1 cellular context compared by ENCODE assay signal in the genomic region with DNA sequence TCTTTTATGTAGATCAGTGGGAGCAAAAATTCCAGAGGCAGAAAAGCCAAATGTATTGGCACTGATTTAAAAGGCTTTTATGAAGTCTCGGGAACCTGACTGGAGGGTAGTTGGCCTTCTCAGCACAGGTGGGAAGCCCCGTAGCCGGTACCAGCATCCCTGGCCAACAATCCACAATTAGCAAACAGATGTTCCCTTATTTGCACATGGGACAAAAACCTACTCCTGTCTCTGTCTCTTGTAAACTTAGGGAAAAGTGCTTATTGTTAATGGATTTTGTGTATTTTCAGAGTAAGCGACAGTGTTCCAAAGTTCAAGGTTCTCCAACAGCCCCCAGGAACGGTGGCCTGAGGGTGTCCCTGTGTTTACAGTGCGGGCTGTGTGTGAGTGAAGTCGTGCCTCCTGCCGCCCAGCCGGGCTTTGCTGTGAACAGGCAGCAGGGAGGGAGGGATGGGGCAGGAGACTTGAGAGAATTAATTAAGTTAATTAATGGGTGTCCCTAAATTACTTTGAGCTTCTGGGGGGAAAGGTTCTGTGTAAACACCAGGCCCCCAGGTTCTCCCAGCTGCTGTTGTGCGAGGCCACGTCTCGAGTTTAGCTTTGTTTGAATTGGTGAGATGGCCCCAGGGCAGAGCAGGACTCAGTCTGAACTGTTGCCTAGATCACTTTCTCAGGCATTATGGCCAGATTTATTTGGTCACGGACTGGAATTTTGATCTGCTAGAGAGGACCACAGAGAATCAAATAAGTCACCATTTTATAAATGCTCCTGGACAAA.
TF ChIP-seq lines count a peak whose summit lies in the region.

No MANE protein-coding gene starts in this region.

TF ChIP-seq in HepG2, 621 proteins besides CTCF, POLR2A, EP300 and RAD21 (continued from another document and continues in another):
- TF ChIP-seq, protein P1, sequence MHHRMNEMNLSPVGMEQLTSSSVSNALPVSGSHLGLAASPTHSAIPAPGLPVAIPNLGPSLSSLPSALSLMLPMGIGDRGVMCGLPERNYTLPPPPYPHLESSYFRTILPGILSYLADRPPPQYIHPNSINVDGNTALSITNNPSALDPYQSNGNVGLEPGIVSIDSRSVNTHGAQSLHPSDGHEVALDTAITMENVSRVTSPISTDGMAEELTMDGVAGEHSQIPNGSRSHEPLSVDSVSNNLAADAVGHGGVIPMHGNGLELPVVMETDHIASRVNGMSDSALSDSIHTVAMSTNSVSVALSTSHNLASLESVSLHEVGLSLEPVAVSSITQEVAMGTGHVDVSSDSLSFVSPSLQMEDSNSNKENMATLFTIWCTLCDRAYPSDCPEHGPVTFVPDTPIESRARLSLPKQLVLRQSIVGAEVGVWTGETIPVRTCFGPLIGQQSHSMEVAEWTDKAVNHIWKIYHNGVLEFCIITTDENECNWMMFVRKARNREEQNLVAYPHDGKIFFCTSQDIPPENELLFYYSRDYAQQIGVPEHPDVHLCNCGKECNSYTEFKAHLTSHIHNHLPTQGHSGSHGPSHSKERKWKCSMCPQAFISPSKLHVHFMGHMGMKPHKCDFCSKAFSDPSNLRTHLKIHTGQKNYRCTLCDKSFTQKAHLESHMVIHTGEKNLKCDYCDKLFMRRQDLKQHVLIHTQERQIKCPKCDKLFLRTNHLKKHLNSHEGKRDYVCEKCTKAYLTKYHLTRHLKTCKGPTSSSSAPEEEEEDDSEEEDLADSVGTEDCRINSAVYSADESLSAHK (CRISPR knock-in tag; IDR thresholded peaks at IDR 0.05; ENCODE audit: borderline replicate concordance) = no peak; the same call in 1 of the 2 replicates
- no peak for TF ChIP-seq ZSCAN21 (CRISPR knock-in tag; IDR thresholded peaks at IDR 0.05; ENCODE audit: borderline replicate concordance)
- TF ChIP-seq, protein P2, sequence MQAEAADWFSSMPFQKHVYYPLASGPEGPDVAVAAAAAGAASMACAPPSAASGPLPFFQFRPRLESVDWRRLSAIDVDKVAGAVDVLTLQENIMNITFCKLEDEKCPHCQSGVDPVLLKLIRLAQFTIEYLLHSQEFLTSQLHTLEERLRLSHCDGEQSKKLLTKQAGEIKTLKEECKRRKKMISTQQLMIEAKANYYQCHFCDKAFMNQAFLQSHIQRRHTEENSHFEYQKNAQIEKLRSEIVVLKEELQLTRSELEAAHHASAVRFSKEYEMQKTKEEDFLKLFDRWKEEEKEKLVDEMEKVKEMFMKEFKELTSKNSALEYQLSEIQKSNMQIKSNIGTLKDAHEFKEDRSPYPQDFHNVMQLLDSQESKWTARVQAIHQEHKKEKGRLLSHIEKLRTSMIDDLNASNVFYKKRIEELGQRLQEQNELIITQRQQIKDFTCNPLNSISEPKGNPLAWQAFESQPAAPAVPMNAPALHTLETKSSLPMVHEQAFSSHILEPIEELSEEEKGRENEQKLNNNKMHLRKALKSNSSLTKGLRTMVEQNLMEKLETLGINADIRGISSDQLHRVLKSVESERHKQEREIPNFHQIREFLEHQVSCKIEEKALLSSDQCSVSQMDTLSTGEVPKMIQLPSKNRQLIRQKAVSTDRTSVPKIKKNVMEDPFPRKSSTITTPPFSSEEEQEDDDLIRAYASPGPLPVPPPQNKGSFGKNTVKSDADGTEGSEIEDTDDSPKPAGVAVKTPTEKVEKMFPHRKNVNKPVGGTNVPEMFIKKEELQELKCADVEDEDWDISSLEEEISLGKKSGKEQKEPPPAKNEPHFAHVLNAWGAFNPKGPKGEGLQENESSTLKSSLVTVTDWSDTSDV (CRISPR knock-in tag; IDR thresholded peaks at IDR 0.05) = no peak
- TF ChIP-seq ZNF577 (CRISPR knock-in tag; IDR thresholded peaks at IDR 0.05; ENCODE audit: borderline replicate concordance, low read depth) = no peak
- TF ChIP-seq ZKSCAN1 (IDR thresholded peaks at IDR 0.05; ENCODE audit: low read length) = no peak; the same call in 1 of the 2 replicates
- TF ChIP-seq ZNF782 (CRISPR knock-in tag; IDR thresholded peaks at IDR 0.05; ENCODE audit: borderline replicate concordance) = 0 out of 2 replicates have a peak, but pooled peaks have one; percentile 20
- TF ChIP-seq RNF2 (conservative IDR thresholded peaks at IDR 0.05; ENCODE audit: low read depth) = no peak
- peak; percentile 96 for TF ChIP-seq SKI (IDR thresholded peaks at IDR 0.05; ENCODE audit: partially characterized antibody)
- TF ChIP-seq GPBP1L1 (CRISPR knock-in tag; IDR thresholded peaks at IDR 0.05) = no peak
- TF ChIP-seq ZNF672 (CRISPR knock-in tag; IDR thresholded peaks at IDR 0.05) = no peak; the same call in 1 of the 2 replicates
- no peak for TF ChIP-seq ZNF75D (CRISPR knock-in tag; IDR thresholded peaks at IDR 0.05; ENCODE audit: borderline replicate concordance)
- TF ChIP-seq ATF7-NPFF (CRISPR knock-in tag; IDR thresholded peaks at IDR 0.05; ENCODE audit: low read depth) = no peak; the same call in 1 of the 2 replicates
- TF ChIP-seq BRF2 (CRISPR knock-in tag; IDR thresholded peaks at IDR 0.05) = peak; percentile 97; the same call in 1 of the 2 replicates
- TF ChIP-seq, protein P3, sequence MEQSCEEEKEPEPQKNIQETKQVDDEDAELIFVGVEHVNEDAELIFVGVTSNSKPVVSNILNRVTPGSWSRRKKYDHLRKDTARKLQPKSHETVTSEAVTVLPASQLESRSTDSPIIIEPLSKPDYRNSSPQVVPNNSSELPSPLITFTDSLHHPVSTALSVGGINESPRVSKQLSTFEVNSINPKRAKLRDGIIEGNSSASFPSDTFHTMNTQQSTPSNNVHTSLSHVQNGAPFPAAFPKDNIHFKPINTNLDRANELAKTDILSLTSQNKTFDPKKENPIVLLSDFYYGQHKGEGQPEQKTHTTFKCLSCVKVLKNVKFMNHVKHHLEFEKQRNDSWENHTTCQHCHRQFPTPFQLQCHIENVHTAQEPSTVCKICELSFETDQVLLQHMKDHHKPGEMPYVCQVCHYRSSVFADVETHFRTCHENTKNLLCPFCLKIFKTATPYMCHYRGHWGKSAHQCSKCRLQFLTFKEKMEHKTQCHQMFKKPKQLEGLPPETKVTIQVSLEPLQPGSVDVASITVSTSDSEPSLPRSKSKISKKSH (CRISPR knock-in tag; IDR thresholded peaks at IDR 0.05; ENCODE audit: borderline replicate concordance) = no peak
- TF ChIP-seq ZNF652 (CRISPR knock-in tag; IDR thresholded peaks at IDR 0.05; ENCODE audit: borderline replicate concordance, low read depth) = peak; percentile 61; the same call in 1 of the 2 replicates
- peak; percentile 82 for TF ChIP-seq HNF1A (IDR thresholded peaks at IDR 0.05; ENCODE audit: low read depth)
- peak; percentile 93; the same call in 1 of the 2 replicates for TF ChIP-seq HNF1A (CRISPR knock-in tag; IDR thresholded peaks at IDR 0.05; ENCODE audit: borderline replicate concordance)
- TF ChIP-seq CSRNP2 (CRISPR knock-in tag; conservative IDR thresholded peaks at IDR 0.05; ENCODE audit: low read depth) = no peak
- no peak for TF ChIP-seq ZNF530 (CRISPR knock-in tag; IDR thresholded peaks at IDR 0.05; ENCODE audit: low read depth)
- TF ChIP-seq ZNF510 (CRISPR knock-in tag; IDR thresholded peaks at IDR 0.05; ENCODE audit: low read depth) = no peak
- peak; percentile 59; the same call in 1 of the 2 replicates for TF ChIP-seq ARNT2 (CRISPR knock-in tag; IDR thresholded peaks at IDR 0.05; ENCODE audit: low read depth)
- no peak for TF ChIP-seq USF2 (IDR thresholded peaks at IDR 0.05; ENCODE audit: low read depth, low read length)
- TF ChIP-seq USF2 (CRISPR knock-in tag; IDR thresholded peaks at IDR 0.05; ENCODE audit: borderline replicate concordance) = no peak
- TF ChIP-seq ZNF256 (CRISPR knock-in tag; conservative IDR thresholded peaks at IDR 0.05) = 0 out of 2 replicates have a peak, but pooled peaks have one; percentile 47
- TF ChIP-seq RNF219 (CRISPR knock-in tag; IDR thresholded peaks at IDR 0.05) = no peak
- TF ChIP-seq CBFB (CRISPR knock-in tag; IDR thresholded peaks at IDR 0.05) = peak; percentile 86
- peak; percentile 5; the same call in 1 of the 2 replicates for TF ChIP-seq ZNF33B (CRISPR knock-in tag; IDR thresholded peaks at IDR 0.05)
- peak; percentile 98 for TF ChIP-seq ERF (CRISPR knock-in tag; IDR thresholded peaks at IDR 0.05)
- TF ChIP-seq ZNF446 (CRISPR knock-in tag; IDR thresholded peaks at IDR 0.05) = 0 out of 2 replicates have a peak, but pooled peaks have one; percentile 69
- peak; percentile 93 for TF ChIP-seq KLF9 (CRISPR knock-in tag; IDR thresholded peaks at IDR 0.05; ENCODE audit: low read depth)
- peak; percentile 82 for TF ChIP-seq POGZ (CRISPR knock-in tag; IDR thresholded peaks at IDR 0.05)
- no peak for TF ChIP-seq NBN (conservative IDR thresholded peaks at IDR 0.05)
- TF ChIP-seq EED (CRISPR knock-in tag; IDR thresholded peaks at IDR 0.05) = no peak
- TF ChIP-seq GTF2F1 (IDR thresholded peaks at IDR 0.05; ENCODE audit: low read length) = no peak
